Comparison of ENCODE assay signal across 13 cellular contexts in the genomic region with DNA sequence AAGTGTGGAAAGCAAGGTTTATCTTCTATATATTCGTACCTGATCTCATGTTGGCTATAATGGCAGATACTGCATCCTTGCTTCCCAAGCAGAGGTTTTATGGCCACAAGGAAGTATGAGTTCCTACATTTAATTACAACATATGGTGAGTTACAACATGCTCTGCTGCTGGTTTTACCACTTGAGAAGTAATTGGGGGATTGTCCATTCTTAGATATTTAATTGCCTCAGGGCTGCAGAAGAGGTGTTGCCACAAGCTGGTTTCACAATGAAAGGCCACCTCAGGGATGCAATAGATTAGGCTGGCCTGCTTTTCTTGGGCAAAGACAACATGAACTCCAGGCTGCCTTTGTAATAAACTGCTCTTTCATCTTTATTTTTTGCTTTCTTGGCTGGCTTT. TPM values are rescaled to one million over a fixed set of nuclear protein-coding genes. Genes with fewer than 3 reads are reported as not detected.
DNase-seq lines count a peak whose midpoint lies in the region; ATAC-seq, FAIRE-seq and TF ChIP-seq lines count a peak whose summit lies in the region.
"Had no signal": no experiment of that assay in that cellular context is flagged by ENCODE, and none has a peak within 500 bp of the region (broad histone marks: within the 10 kb centered on the region; RNA-seq: fewer than 3 reads in every experiment).

No MANE protein-coding gene starts in this region.

- no peak for TF ChIP-seq EP300 in K562 (IDR thresholded peaks at IDR 0.05; ENCODE audit: low read length)

- H3K36me3 ChIP-seq in K562 (ENCODE audit: control insufficient read depth, insufficient read depth, low read length) = no peaks in the 10 kb centered on the region

- H4K20me1 ChIP-seq in K562 (replicated peaks; ENCODE audit: control insufficient read depth, insufficient read depth, low read length) = no peaks in the 10 kb centered on the region

- no peak for ATAC-seq in K562
- ATAC-seq in natural killer cell = peak in 1 of 3 donors; percentile 33
- ATAC-seq in activated CD8-positive, alpha-beta memory T cell treated with anti-CD3 and anti-CD28 coated beads, Interleukin-2, amount 10 ng/mL, durations not matched to agents 7 days and 5 days = no peak

- no peaks in the 10 kb centered on the region for H3K36me3 Mint-ChIP-seq in natural killer cell
- H3K36me3 Mint-ChIP-seq in activated CD8-positive, alpha-beta memory T cell treated with anti-CD3 and anti-CD28 coated beads, Interleukin-2, amount 10 ng/mL, durations not matched to agents 7 days and 5 days = no peaks in the 10 kb centered on the region

- no peak overlapping the region for H3K9ac ChIP-seq in K562 (ENCODE audit: insufficient read depth in 1 of 2, low read depth in 2 of 2, low read length in 2 of 2)

- DNase-seq in ELR (ENCODE audit: low read depth) (peak; percentile 17), NB4 (ENCODE audit: low read depth) (peak; percentile 91), K562 (ENCODE audit: extremely low read depth in 1 of 4, low spot score in 3 of 4) (no peak), natural killer cell (no peak), NCI-H1105 (lab: John Stamatoyannopoulos, UW) (no peak), DMS153 treated with DMSO at 0.1 percent for 48 hours (lab: John Stamatoyannopoulos, UW; ENCODE audit: unreplicated experiment) (no peak)
- DNase-seq in activated CD8-positive, alpha-beta memory T cell treated with anti-CD3 and anti-CD28 coated beads, Interleukin-2, amount 10 ng/mL, durations not matched to agents 7 days and 5 days = no peak
- DNase-seq: activated CD8-positive, alpha-beta memory T cell treated with anti-CD3 and anti-CD28 coated beads, Interleukin-2, amount 50 U/mL, for 48 hours; COR-L47; NCI-H446 treated with DMSO at 0.1 percent for 48 hours; SHP77 treated with DMSO at 0.1 percent for 48 hours had no signal

- no peak for TF ChIP-seq RAD21 in K562 (CRISPR knock-in tag; conservative IDR thresholded peaks at IDR 0.05 in 1 of 2, IDR thresholded peaks at IDR 0.05 in 1 of 2)

- no peaks in the 10 kb centered on the region for H3K27me3 Mint-ChIP-seq in natural killer cell (ENCODE audit: low read depth in 2 of 2)
- H3K27me3 Mint-ChIP-seq in activated CD8-positive, alpha-beta memory T cell treated with anti-CD3 and anti-CD28 coated beads, Interleukin-2, amount 10 ng/mL, durations not matched to agents 7 days and 5 days = no peaks in the 10 kb centered on the region

- TF ChIP-seq POLR2A in NB4 (IDR thresholded peaks at IDR 0.05; ENCODE audit: extremely low read depth, insufficient read length) (no peak), K562 (conservative IDR thresholded peaks at IDR 0.05) (no peak)

- peaks cover 0 to 13% of the 10 kb centered on the region in 2 experiments; a peak in 2 of 5 replicates for H3K4me1 ChIP-seq in K562 (replicated peaks in 1 of 2; ENCODE audit: control insufficient read depth in 2 of 2, insufficient read depth in 2 of 2, low read length in 2 of 2)

- no peak overlapping the region for H3K4me3 ChIP-seq in NB4 (ENCODE audit: low read depth, low read length)
- H3K4me3 ChIP-seq in K562 = no peak overlapping the region
- H3K4me3 ChIP-seq: skin epidermis had no signal

- H2AFZ ChIP-seq in K562 (ENCODE audit: low read depth, low read length) = peak overlapping the region; percentile 70

- peak overlapping the region; percentile 62 for H3K4me3 Mint-ChIP-seq in natural killer cell
- no peak overlapping the region for H3K4me3 Mint-ChIP-seq in activated CD8-positive, alpha-beta memory T cell treated with anti-CD3 and anti-CD28 coated beads, Interleukin-2, amount 10 ng/mL, durations not matched to agents 7 days and 5 days

- TF ChIP-seq CTCF in NB4 (IDR thresholded peaks at IDR 0.05; ENCODE audit: low read depth, low read length) = no peak
- TF ChIP-seq CTCF in K562 (IDR thresholded peaks at IDR 0.05 in 2 of 3, conservative IDR thresholded peaks at IDR 0.05 in 1 of 3; ENCODE audit: insufficient read depth in 2 of 3, low read depth in 1 of 3, low read length in 3 of 3) = no peak
- TF ChIP-seq CTCF in natural killer cell (IDR thresholded peaks at IDR 0.05) = no peak

- intact Hi-C loops in K562 (cut with micrococcal nuclease) = no loop called here
- intact Hi-C loops in natural killer cell (cut with micrococcal nuclease) = no loop called here

- H3K9me3 ChIP-seq in K562 (replicated peaks; ENCODE audit: control insufficient read depth, insufficient read depth, low read depth, low read length) = no peaks in the 10 kb centered on the region

- H3K27ac Mint-ChIP-seq in natural killer cell = peak overlapping the region; percentile 46 to 78
- no peak overlapping the region for H3K27ac Mint-ChIP-seq in activated CD8-positive, alpha-beta memory T cell treated with anti-CD3 and anti-CD28 coated beads, Interleukin-2, amount 10 ng/mL, durations not matched to agents 7 days and 5 days

- in situ Hi-C loops in K562 (cut with MboI) = no loop called here

- H3K4me2 ChIP-seq in K562 (ENCODE audit: insufficient read depth, low read length) = no peak overlapping the region

- peaks cover 40% of the 10 kb centered on the region in 2 donors for H3K4me1 Mint-ChIP-seq in natural killer cell
- peaks cover 17% of the 10 kb centered on the region for H3K4me1 Mint-ChIP-seq in activated CD8-positive, alpha-beta memory T cell treated with anti-CD3 and anti-CD28 coated beads, Interleukin-2, amount 10 ng/mL, durations not matched to agents 7 days and 5 days

- no peaks in the 10 kb centered on the region for H3K27me3 ChIP-seq in K562 (ENCODE audit: control insufficient read depth in 2 of 2, insufficient read depth in 2 of 2, low read length in 2 of 2)

- no peaks in the 10 kb centered on the region for H3K9me3 Mint-ChIP-seq in natural killer cell
- no peaks in the 10 kb centered on the region for H3K9me3 Mint-ChIP-seq in activated CD8-positive, alpha-beta memory T cell treated with anti-CD3 and anti-CD28 coated beads, Interleukin-2, amount 10 ng/mL, durations not matched to agents 7 days and 5 days (ENCODE audit: low read depth)

- no peaks in the 10 kb centered on the region for H3K9me1 ChIP-seq in K562 (ENCODE audit: control insufficient read depth, insufficient read depth, low read length)

- BruUV-seq in K562 (replicated peaks; lab: Mats Ljungman, UMichigan) = no TSS peak

- POLR2A ChIA-PET in K562 (lab: Yijun Ruan, JAX) = no interaction called here

- CTCF ChIA-PET in K562 (lab: Yijun Ruan, JAX; ENCODE audit: low intra/inter-chr PET ratio) = no interaction called here
- CTCF ChIA-PET in activated CD8-positive, alpha-beta memory T cell treated with anti-CD3 and anti-CD28 coated beads, Interleukin-2, amount 10 ng/mL, durations not matched to agents 7 days and 5 days (lab: Charles Lee) = interaction anchor here (0.7 to 2.1 kb wide), 3 partner anchors 10 to 76 kb away, joined by 3 to 7 read pairs (median 4); no protein-coding TSS in a partner anchor

- no peak overlapping the region for H3K27ac ChIP-seq in K562 (ENCODE audit: extremely low read depth, low read depth, low read length)
- H3K27ac ChIP-seq: VCaP had no signal

- WGBS in K562 (ENCODE audit: insufficient coverage, low coverage, missing lambda C conversion rate) = 67% methylated on average over 1 of the region's 1 CpG

- no peaks in the 10 kb centered on the region for H3K79me2 ChIP-seq in K562 (ENCODE audit: control insufficient read depth, insufficient read depth, low read length)

- FAIRE-seq in K562 (lab: Jason Lieb, UNC) = no peak

TF ChIP-seq in K562, 482 proteins besides CTCF, POLR2A, EP300 and RAD21 (continues in another document):
- TF ChIP-seq NONO (IDR thresholded peaks at IDR 0.05; ENCODE audit: low read depth in 2 of 2, low read length in 1 of 2) (no peak), MTA2 (IDR thresholded peaks at IDR 0.05; ENCODE audit: low read depth) (no peak)

RNA-seq across cellular contexts. Expression of gene RAP2B, which starts 48.6 kb away (rescaled TPM):
- total RNA-seq in K562 (2011; cell fraction: chromatin; rRNA removed; ENCODE audit: low replicate concordance) = 16.2 and 18.9 TPM in 2 replicates
- total RNA-seq in K562 (2011; cell fraction: nucleolus; rRNA removed) = 17.4 and 18.3 TPM in 2 replicates
- 24.3 and 34.3 TPM in 2 replicates for total RNA-seq in K562 (2011; cell fraction: nucleoplasm; rRNA removed)
- 24.1 and 26.0 TPM in 2 replicates for total RNA-seq in K562 (2014; rRNA removed)
- total RNA-seq in K562 (2014; rRNA removed; fragmentation: Illumina TruSeq; extraction: Trizol) = 15.8 and 18.9 TPM in 2 replicates
- total RNA-seq in K562 (2015; rRNA removed; fragmentation: Illumina TruSeq; extraction: Trizol) = 17.2 and 17.6 TPM in 2 replicates
- 27.9 and 30.0 TPM in 2 replicates for total RNA-seq in K562 (2021)
- polyA plus RNA-seq in K562 (2011; rRNA removed) = 11.3 and 13.9 TPM in 2 replicates
- 14.5 and 18.0 TPM in 2 replicates for polyA plus RNA-seq in K562 (2011; cell fraction: cytosol; rRNA removed)
- polyA plus RNA-seq in K562 (2011; cell fraction: nucleus; rRNA removed) = 9.8 and 12.2 TPM in 2 replicates
- polyA plus RNA-seq in K562 (2012) = 9.2 and 15.0 TPM in 2 replicates
- polyA plus RNA-seq in K562 (2014; fragmentation: Illumina TruSeq; extraction: Trizol) = 9.4 and 9.8 TPM in 2 replicates
- polyA plus RNA-seq in K562 (2014; fragmentation: Nextera tagmentation; extraction: Ambion mirVana) = 10 to 100 TPM; 14.1 to 31.2 TPM
- 12.3 and 12.9 TPM in 2 replicates for polyA plus RNA-seq in K562 (2014; rRNA removed)
- polyA minus RNA-seq in K562 (2011; rRNA and poly(A)+ RNA removed) = 25.3 and 30.5 TPM in 2 replicates
- polyA minus RNA-seq in K562 (2011; cell fraction: cytosol; rRNA and poly(A)+ RNA removed) = 33.8 and 35.9 TPM in 2 replicates
- 19.1 and 28.9 TPM in 2 replicates for polyA minus RNA-seq in K562 (2011; cell fraction: nucleus; rRNA and poly(A)+ RNA removed)
- 10 to 100 TPM; 34.8 to 41.7 (median 38.1) TPM for total RNA-seq in natural killer cell
- total RNA-seq in activated CD8-positive, alpha-beta memory T cell treated with anti-CD3 and anti-CD28 coated beads, Interleukin-2, amount 10 ng/mL, durations not matched to agents 7 days and 5 days = 10 to 100 TPM; 17.3 to 22.4 TPM

Comparison
In these comparisons a context has a peak if more than half of its experiments do, and no peak if none do; other contexts are left out.
1. DNase-seq: peak in ELR (single experiment) and NB4 (single experiment); none in K562 (0 of 4), natural killer cell (single experiment), NCI-H1105 (single experiment), activated CD8-positive, alpha-beta memory T cell treated with anti-CD3 and anti-CD28 coated beads, Interleukin-2, amount 10 ng/mL, durations not matched to agents 7 days and 5 days (single experiment) and DMS153 treated with DMSO at 0.1 percent for 48 hours (single experiment).